15 cellular contexts compared by ENCODE assay signal in genomic region chr7:39595102-39595620, GRCh38. TPM values are rescaled to one million over a fixed set of nuclear protein-coding genes. Genes with fewer than 3 reads are reported as not detected.
DNase-seq lines count a peak whose midpoint lies in the region; ATAC-seq and TF ChIP-seq lines count a peak whose summit lies in the region.
"Had no signal": no experiment of that assay in that cellular context is flagged by ENCODE, and none has a peak within 500 bp of the region (broad histone marks: within the 10 kb centered on the region; RNA-seq: fewer than 3 reads in every experiment).

No MANE protein-coding gene starts in this region.

- H3K4me1 ChIP-seq in CD8-positive, alpha-beta T cell (ENCODE audit: insufficient read depth, low read length), result peaks cover 1% of the 10 kb centered on the region

- no peaks in the 10 kb centered on the region for H3K36me3 ChIP-seq in CD8-positive, alpha-beta T cell (ENCODE audit: insufficient read depth, low read length)
- H3K36me3 ChIP-seq: BLaER1 treated with 17β-estradiol and CSF1 and Interleukin-3, amounts not matched to agents 10 nM and 100 nM; SJCRH30 had no signal

- peaks cover 5% of the 10 kb centered on the region for H3K4me1 Mint-ChIP-seq in mesothelial cell of epicardium
- H3K4me1 Mint-ChIP-seq in immature natural killer cell, result no peaks in the 10 kb centered on the region
- peaks cover 16% of the 10 kb centered on the region for H3K4me1 Mint-ChIP-seq in CD8-positive, alpha-beta T cell (ENCODE audit: low read depth)
- H3K4me1 Mint-ChIP-seq: natural killer cell had no signal

- DNase-seq in EH (ENCODE audit: low read depth) (peak; percentile 73), NCI-H345 (lab: John Stamatoyannopoulos, UW) (peak; percentile 67), cardiac fibroblast (ENCODE audit: low read depth in 2 of 2) (peak; percentile 79 to 81), mesothelial cell of epicardium (ENCODE audit: low spot score in 2 of 2, unreplicated experiment in 2 of 2) (no peak), immature natural killer cell (no peak), GDM1 (lab: John Stamatoyannopoulos, UW) (no peak)
- DNase-seq in CD8-positive, alpha-beta T cell, result no peak
- DNase-seq: activated naive CD4-positive, alpha-beta T cell treated with anti-CD3 and anti-CD28 coated beads, Interleukin-2, amount 10 ng/mL, durations not matched to agents 7 days and 5 days; foreskin melanocyte; natural killer cell; NCI-H510A treated with DMSO at 0.1 percent for 48 hours had no signal

- no peaks in the 10 kb centered on the region for H3K27me3 Mint-ChIP-seq in mesothelial cell of epicardium (ENCODE audit: low read depth)
- peaks cover 0 to 2% (median 2%) of the 10 kb centered on the region in 3 donors for H3K27me3 Mint-ChIP-seq in immature natural killer cell (ENCODE audit: low read depth in 3 of 3)
- H3K27me3 Mint-ChIP-seq in CD8-positive, alpha-beta T cell (ENCODE audit: low read depth), result no peaks in the 10 kb centered on the region

- CTCF ChIA-PET in CD8-positive, alpha-beta T cell (lab: Charles Lee), result interaction anchor here (4.7 kb wide), 1 partner anchor 15 kb away, joined by 28 read pairs; no protein-coding TSS in a partner anchor

- TF ChIP-seq CTCF in cardiac fibroblast (IDR thresholded peaks at IDR 0.05; ENCODE audit: low read depth, low read length), result no peak
- no peak for TF ChIP-seq CTCF in mesothelial cell of epicardium (IDR thresholded peaks at IDR 0.05; ENCODE audit: unreplicated experiment)
- TF ChIP-seq CTCF in CD8-positive, alpha-beta T cell (IDR thresholded peaks at IDR 0.05), result no peak

- peaks cover 8% of the 10 kb centered on the region for H3K9me3 Mint-ChIP-seq in mesothelial cell of epicardium
- no peaks in the 10 kb centered on the region for H3K9me3 Mint-ChIP-seq in immature natural killer cell
- H3K9me3 Mint-ChIP-seq in CD8-positive, alpha-beta T cell, result no peaks in the 10 kb centered on the region
- H3K9me3 Mint-ChIP-seq: natural killer cell had no signal

- no peak overlapping the region for H3K4me3 ChIP-seq in cardiac fibroblast (replicated peaks in 1 of 2; ENCODE audit: low read depth in 2 of 2, low read length in 2 of 2)
- no peak overlapping the region for H3K4me3 ChIP-seq in CD8-positive, alpha-beta T cell (ENCODE audit: low read depth, low read length)
- H3K4me3 ChIP-seq: BLaER1 treated with 17β-estradiol and CSF1 and Interleukin-3, amounts not matched to agents 10 nM and 100 nM; SJCRH30; skin epidermis had no signal

- H3K36me3 Mint-ChIP-seq in mesothelial cell of epicardium (no peaks in the 10 kb centered on the region), immature natural killer cell (no peaks in the 10 kb centered on the region)
- no peaks in the 10 kb centered on the region for H3K36me3 Mint-ChIP-seq in CD8-positive, alpha-beta T cell
- H3K36me3 Mint-ChIP-seq: natural killer cell had no signal

- no peak for ATAC-seq in CD8-positive, alpha-beta T cell
- no peak for ATAC-seq in HG03095 (IDR thresholded peaks at IDR 0.05; ENCODE audit: unreplicated experiment)
- ATAC-seq: natural killer cell had no signal

- intact Hi-C loops in CD8-positive, alpha-beta T cell (cut with DNase I, micrococcal nuclease), result loop anchor here in 1 of 2 experiments (2.0 kb wide), 1 partner anchor 16 kb away; no protein-coding TSS in a partner anchor

- H3K4me3 Mint-ChIP-seq in mesothelial cell of epicardium, result no peak overlapping the region
- no peak overlapping the region for H3K4me3 Mint-ChIP-seq in immature natural killer cell
- no peak overlapping the region for H3K4me3 Mint-ChIP-seq in CD8-positive, alpha-beta T cell
- H3K4me3 Mint-ChIP-seq: activated naive CD4-positive, alpha-beta T cell treated with anti-CD3 and anti-CD28 coated beads, Interleukin-2, amount 10 ng/mL, durations not matched to agents 7 days and 5 days; natural killer cell had no signal

- H3K9me3 ChIP-seq in CD8-positive, alpha-beta T cell (ENCODE audit: low read length), result no peaks in the 10 kb centered on the region
- H3K9me3 ChIP-seq: SJCRH30 had no signal

- H3K27ac ChIP-seq in CD8-positive, alpha-beta T cell (ENCODE audit: low read depth, low read length), result no peak overlapping the region
- H3K27ac ChIP-seq: BLaER1 treated with 17β-estradiol and CSF1 and Interleukin-3, amounts not matched to agents 10 nM and 100 nM; SJCRH30 had no signal

- no peaks in the 10 kb centered on the region for H3K27me3 ChIP-seq in CD8-positive, alpha-beta T cell (ENCODE audit: insufficient read depth, low read length)
- H3K27me3 ChIP-seq: BLaER1 treated with 17β-estradiol and CSF1 and Interleukin-3, amounts not matched to agents 10 nM and 100 nM; SJCRH30 had no signal

- H3K27ac Mint-ChIP-seq in mesothelial cell of epicardium (peak overlapping the region; percentile 61), immature natural killer cell (no peak overlapping the region)
- H3K27ac Mint-ChIP-seq in CD8-positive, alpha-beta T cell, result no peak overlapping the region
- H3K27ac Mint-ChIP-seq: natural killer cell had no signal

- POLR2A ChIA-PET in CD8-positive, alpha-beta T cell (lab: Charles Lee), result no interaction called here

RNA-seq across cellular contexts. Expression of gene RALA, which starts 28.2 kb away (rescaled TPM):
- 28.4 to 29.9 TPM (median 28.6 TPM) in 3 replicates for total RNA-seq in mesothelial cell of epicardium
- 10 to 100 TPM; 28.9 to 33.7 (median 28.9) TPM for polyA plus RNA-seq in immature natural killer cell
- total RNA-seq in CD8-positive, alpha-beta T cell, result 10 to 100 TPM; 35.5 to 37.5 TPM

RNA-seq across cellular contexts. Expression of gene YAE1, which starts 29.0 kb away (rescaled TPM):
- 27.4 to 30.9 TPM (median 27.8 TPM) in 3 replicates for total RNA-seq in mesothelial cell of epicardium
- polyA plus RNA-seq in immature natural killer cell, result 1 to 10 TPM; 6.3 to 9.2 (median 9.1) TPM
- total RNA-seq in CD8-positive, alpha-beta T cell, result 1 to 10 TPM; 5.2 to 8.8 TPM

Comparison
In these comparisons a context has a peak if more than half of its experiments do, and no peak if none do; other contexts are left out.
1. DNase-seq: peak in EH (single experiment), NCI-H345 (single experiment) and cardiac fibroblast (2 of 2); none in mesothelial cell of epicardium (0 of 2), immature natural killer cell (0 of 3), GDM1 (single experiment) and CD8-positive, alpha-beta T cell (0 of 7).